1 cellular context compared by ENCODE assay signal in genomic region chr10:103470755-103471653, GRCh38.
TF ChIP-seq lines count a peak whose summit lies in the region.

No MANE protein-coding gene starts in this region.

TF ChIP-seq in HepG2, 621 proteins besides CTCF, POLR2A, EP300 and RAD21:
- TF ChIP-seq FOSL2 (CRISPR knock-in tag; IDR thresholded peaks at IDR 0.05) (peak; percentile 79), ZNF841 (CRISPR knock-in tag; IDR thresholded peaks at IDR 0.05; ENCODE audit: borderline replicate concordance) (no peak), IRX3 (CRISPR knock-in tag; IDR thresholded peaks at IDR 0.05; ENCODE audit: borderline replicate concordance, low read depth) (no peak), CBFB (CRISPR knock-in tag; IDR thresholded peaks at IDR 0.05) (no peak), ZKSCAN8 (CRISPR knock-in tag; IDR thresholded peaks at IDR 0.05; ENCODE audit: borderline replicate concordance) (0 out of 2 replicates have a peak, but pooled peaks have one; percentile 28)
- TF ChIP-seq, protein P1, sequence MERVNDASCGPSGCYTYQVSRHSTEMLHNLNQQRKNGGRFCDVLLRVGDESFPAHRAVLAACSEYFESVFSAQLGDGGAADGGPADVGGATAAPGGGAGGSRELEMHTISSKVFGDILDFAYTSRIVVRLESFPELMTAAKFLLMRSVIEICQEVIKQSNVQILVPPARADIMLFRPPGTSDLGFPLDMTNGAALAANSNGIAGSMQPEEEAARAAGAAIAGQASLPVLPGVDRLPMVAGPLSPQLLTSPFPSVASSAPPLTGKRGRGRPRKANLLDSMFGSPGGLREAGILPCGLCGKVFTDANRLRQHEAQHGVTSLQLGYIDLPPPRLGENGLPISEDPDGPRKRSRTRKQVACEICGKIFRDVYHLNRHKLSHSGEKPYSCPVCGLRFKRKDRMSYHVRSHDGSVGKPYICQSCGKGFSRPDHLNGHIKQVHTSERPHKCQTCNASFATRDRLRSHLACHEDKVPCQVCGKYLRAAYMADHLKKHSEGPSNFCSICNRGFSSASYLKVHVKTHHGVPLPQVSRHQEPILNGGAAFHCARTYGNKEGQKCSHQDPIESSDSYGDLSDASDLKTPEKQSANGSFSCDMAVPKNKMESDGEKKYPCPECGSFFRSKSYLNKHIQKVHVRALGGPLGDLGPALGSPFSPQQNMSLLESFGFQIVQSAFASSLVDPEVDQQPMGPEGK (CRISPR knock-in tag; IDR thresholded peaks at IDR 0.05): peak; percentile 33; the same call in 1 of the 2 replicates
- TF ChIP-seq, protein P2, sequence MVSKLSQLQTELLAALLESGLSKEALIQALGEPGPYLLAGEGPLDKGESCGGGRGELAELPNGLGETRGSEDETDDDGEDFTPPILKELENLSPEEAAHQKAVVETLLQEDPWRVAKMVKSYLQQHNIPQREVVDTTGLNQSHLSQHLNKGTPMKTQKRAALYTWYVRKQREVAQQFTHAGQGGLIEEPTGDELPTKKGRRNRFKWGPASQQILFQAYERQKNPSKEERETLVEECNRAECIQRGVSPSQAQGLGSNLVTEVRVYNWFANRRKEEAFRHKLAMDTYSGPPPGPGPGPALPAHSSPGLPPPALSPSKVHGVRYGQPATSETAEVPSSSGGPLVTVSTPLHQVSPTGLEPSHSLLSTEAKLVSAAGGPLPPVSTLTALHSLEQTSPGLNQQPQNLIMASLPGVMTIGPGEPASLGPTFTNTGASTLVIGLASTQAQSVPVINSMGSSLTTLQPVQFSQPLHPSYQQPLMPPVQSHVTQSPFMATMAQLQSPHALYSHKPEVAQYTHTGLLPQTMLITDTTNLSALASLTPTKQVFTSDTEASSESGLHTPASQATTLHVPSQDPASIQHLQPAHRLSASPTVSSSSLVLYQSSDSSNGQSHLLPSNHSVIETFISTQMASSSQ (IDR thresholded peaks at IDR 0.05; ENCODE audit: low read depth): no peak
- TF ChIP-seq, protein P2 (CRISPR knock-in tag; IDR thresholded peaks at IDR 0.05; ENCODE audit: borderline replicate concordance): no peak
TF ChIP-seq in HepG2: peak in this region for 3.
